ENCODE assay signal across 9 cellular contexts in the genomic region with DNA sequence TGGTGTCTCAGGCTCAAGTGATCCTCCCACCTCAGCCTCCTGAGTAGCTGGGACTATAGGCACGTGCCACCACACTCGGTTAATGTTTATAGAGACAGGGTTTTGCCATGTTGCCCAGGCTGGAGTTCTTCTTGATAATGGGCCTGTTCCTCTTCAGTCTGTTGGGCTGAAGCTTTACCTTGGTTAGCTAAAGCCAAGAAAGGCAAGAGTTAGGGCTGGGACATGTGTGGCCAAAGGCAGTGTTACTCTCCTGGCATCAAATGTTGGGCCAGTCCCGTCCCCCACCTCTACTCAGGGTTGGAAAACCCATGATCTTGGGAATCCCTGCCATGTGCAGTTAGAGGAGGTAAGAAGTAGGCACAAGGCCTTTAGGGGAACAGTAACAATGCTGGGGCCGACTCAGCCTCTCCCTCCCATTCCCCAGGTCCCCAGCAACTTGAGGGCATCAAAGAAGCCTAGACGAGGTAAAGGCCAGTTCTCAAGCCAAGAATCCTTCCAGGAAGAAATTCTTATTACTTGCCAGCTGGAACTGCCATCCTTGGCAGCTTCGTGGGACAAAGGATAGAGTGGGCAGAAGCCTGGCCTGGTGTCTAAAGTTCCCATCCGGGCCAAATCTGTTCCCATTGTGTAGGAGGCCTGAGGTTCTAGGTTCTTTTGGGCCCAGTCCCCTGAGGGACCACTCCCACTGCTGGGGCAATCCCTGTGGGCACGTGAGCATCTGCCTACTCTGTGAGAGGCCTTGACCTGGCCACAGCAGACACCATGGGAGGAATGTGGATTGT. TPM values are rescaled to one million over a fixed set of nuclear protein-coding genes. Genes with fewer than 3 reads are reported as not detected.
A peak's percentile ranks its signal among the peaks of the same experiment; 100 is the strongest.
DNase-seq lines count a peak whose midpoint lies in the region; ATAC-seq and TF ChIP-seq lines count a peak whose summit lies in the region.
"Had no signal": no experiment of that assay in that cellular context is flagged by ENCODE, and none has a peak within 500 bp of the region (broad histone marks: within the 10 kb centered on the region; RNA-seq: fewer than 3 reads in every experiment).

No MANE protein-coding gene starts in this region.

- DNase-seq in SK-N-DZ (ENCODE audit: low spot score) (peak; percentile 17), fibroblast of mammary gland (ENCODE audit: low read depth) (peak; percentile 38), gastrocnemius medialis (no peak)
- peak; percentile 60 to 76 for DNase-seq in stimulated activated CD8-positive, alpha-beta memory T cell treated with anti-CD3 and anti-CD28 coated beads, Interleukin-4, amount 100 ng/mL, for 1 hour (ENCODE audit: low read depth in 2 of 2, low spot score in 1 of 2)
- DNase-seq: activated naive CD8-positive, alpha-beta T cell treated with anti-CD3 and anti-CD28 coated beads, Interleukin-2, amount 10 ng/mL, durations not matched to agents 7 days and 5 days; SHP77 treated with DMSO at 0.1 percent for 48 hours had no signal

- no peaks in the 10 kb centered on the region for H3K36me3 ChIP-seq in gastrocnemius medialis

- no peak for TF ChIP-seq CTCF in fibroblast of mammary gland (conservative IDR thresholded peaks at IDR 0.05; ENCODE audit: control insufficient read depth, insufficient read depth, low read depth, low read length)
- TF ChIP-seq CTCF in gastrocnemius medialis (IDR thresholded peaks at IDR 0.05 in 4 of 5, conservative IDR thresholded peaks at IDR 0.05 in 1 of 5): no peak

- H3K27ac ChIP-seq in gastrocnemius medialis: peak overlapping the region in 1 of 4 donors; percentile 42

- peaks cover 7 to 15% of the 10 kb centered on the region in 2 donors for H3K4me1 ChIP-seq in gastrocnemius medialis

- peaks cover 0 to 6% (median 0%) of the 10 kb centered on the region in 3 donors for H3K27me3 ChIP-seq in gastrocnemius medialis

- in situ Hi-C loops in gastrocnemius medialis (cut with MboI; ENCODE audit: low sequenced_read_pairs in 4 of 4): loop anchor here in 1 of 4 donors (5.0 kb wide), 1 partner anchor 33 kb away; no protein-coding TSS in a partner anchor

- H3K9me3 ChIP-seq in gastrocnemius medialis: no peaks in the 10 kb centered on the region

- H3K4me3 ChIP-seq in fibroblast of mammary gland (ENCODE audit: control insufficient read depth, low read depth, low read length) (no peak overlapping the region), gastrocnemius medialis (no peak overlapping the region)

- intact Hi-C loops in gastrocnemius medialis (cut with DNase I; ENCODE audit: low total_unique reads): loop anchor here (10.0 kb wide), 1 partner anchor 795 kb away; no protein-coding TSS in a partner anchor

- ATAC-seq in gastrocnemius medialis: no peak
- ATAC-seq in HG02973 (IDR thresholded peaks at IDR 0.05; ENCODE audit: unreplicated experiment): no peak
- ATAC-seq in HG03135 (IDR thresholded peaks at IDR 0.05; ENCODE audit: unreplicated experiment): no peak

- TF ChIP-seq POLR2A in GM15510 (IDR thresholded peaks at IDR 0.05; ENCODE audit: borderline replicate concordance, extremely low read depth, insufficient read length): peak; percentile 6
- no peak for TF ChIP-seq POLR2A in gastrocnemius medialis (IDR thresholded peaks at IDR 0.05)

RNA-seq across cellular contexts. Expression of a gene that starts 4.5 kb away (rescaled TPM):
- 1.2 and 3.4 TPM in 2 replicates for polyA plus RNA-seq in SK-N-DZ (2014; cell fraction: cytosol; rRNA removed)
- polyA plus RNA-seq in SK-N-DZ (2014; cell fraction: nucleus; rRNA removed): 3.8 and 16.0 TPM in 2 replicates
- total RNA-seq in gastrocnemius medialis: 10 to 100 TPM in 1 of 4 donors, 1 to 10 TPM in 3; 1.1 to 16.4 (median 7.2) TPM

RNA-seq across cellular contexts. Expression of a gene that starts 30.9 kb away (rescaled TPM):
- 51.3 and 58.0 TPM in 2 replicates for polyA plus RNA-seq in SK-N-DZ (2014; cell fraction: cytosol; rRNA removed)
- polyA plus RNA-seq in SK-N-DZ (2014; cell fraction: nucleus; rRNA removed): 89.2 and 92.7 TPM in 2 replicates
- 1 to 10 TPM; 1.2 to 7.4 (median 3.4) TPM for total RNA-seq in gastrocnemius medialis

Comparison
In these comparisons a context has a peak if more than half of its experiments do, and no peak if none do; other contexts are left out.
1. DNase-seq: peak in SK-N-DZ (single experiment), fibroblast of mammary gland (single experiment) and stimulated activated CD8-positive, alpha-beta memory T cell treated with anti-CD3 and anti-CD28 coated beads, Interleukin-4, amount 100 ng/mL, for 1 hour (2 of 2); none in gastrocnemius medialis (0 of 2).